ENCODE assay signal across 27 cellular contexts in the genomic region with DNA sequence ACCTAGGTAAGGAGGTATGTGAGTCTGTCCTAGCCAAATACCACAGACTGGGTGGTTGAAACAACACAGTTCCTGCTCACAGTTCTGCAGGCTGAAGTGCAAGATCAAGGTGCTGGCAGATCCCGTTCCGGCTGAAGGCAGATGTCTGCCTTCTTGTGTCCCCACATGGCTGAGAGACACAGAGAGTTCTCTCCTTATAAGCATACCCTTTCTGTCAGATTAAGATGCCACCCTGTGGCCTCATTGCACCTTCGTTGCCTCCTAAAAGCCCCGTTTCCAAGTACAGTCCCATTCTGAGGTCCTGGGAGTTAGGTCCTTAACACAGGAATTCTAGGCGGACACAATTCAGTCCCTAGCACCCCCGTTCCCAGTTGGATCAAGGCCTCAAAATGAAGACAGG. TPM values are rescaled to one million over a fixed set of nuclear protein-coding genes. Genes with fewer than 3 reads are reported as not detected.
DNase-seq lines count a peak whose midpoint lies in the region; ATAC-seq, FAIRE-seq and TF ChIP-seq lines count a peak whose summit lies in the region.
"Had no signal": no experiment of that assay in that cellular context is flagged by ENCODE, and none has a peak within 500 bp of the region (broad histone marks: within the 10 kb centered on the region; RNA-seq: fewer than 3 reads in every experiment).

No MANE protein-coding gene starts in this region.

- FAIRE-seq in HTR-8/SVneo (lab: Jason Lieb, UNC) (peak; percentile 76), astrocyte (lab: Jason Lieb, UNC) (no peak)
- FAIRE-seq: A549, D721Med, GM12878, GM12892, GM18507 had no signal

- H3K4me3 ChIP-seq in astrocyte (ENCODE audit: insufficient read depth, low read depth, low read length) (no peak overlapping the region), gastrocnemius medialis (no peak overlapping the region)
- H3K4me3 ChIP-seq: A549; BLaER1 treated with 17β-estradiol and CSF1 and Interleukin-3, amounts not matched to agents 10 nM and 100 nM; GM12878 had no signal

- H3K79me2 ChIP-seq in astrocyte (ENCODE audit: insufficient read depth, low read length) = peaks cover 12% of the 10 kb centered on the region

- H3K9me3 Mint-ChIP-seq in astrocyte (ENCODE audit: unreplicated experiment) (peaks cover 13% of the 10 kb centered on the region), endothelial cell (ENCODE audit: unreplicated experiment) (no peaks in the 10 kb centered on the region)
- H3K9me3 Mint-ChIP-seq: CD4-positive, alpha-beta T cell; CD8-positive, alpha-beta T cell had no signal

- peaks cover 27% of the 10 kb centered on the region for H3K36me3 Mint-ChIP-seq in astrocyte (ENCODE audit: low read depth, unreplicated experiment)
- peaks cover 14% of the 10 kb centered on the region for H3K36me3 Mint-ChIP-seq in endothelial cell (ENCODE audit: low read depth, unreplicated experiment)

- H3K27ac ChIP-seq in astrocyte (ENCODE audit: low read depth, low read length) (no peak overlapping the region), gastrocnemius medialis (no peak overlapping the region)
- H3K27ac ChIP-seq: 22Rv1; A549; BLaER1 treated with 17β-estradiol and CSF1 and Interleukin-3, amounts not matched to agents 10 nM and 100 nM; C4-2B had no signal

- no peak overlapping the region for H3K4me3 Mint-ChIP-seq in astrocyte (ENCODE audit: unreplicated experiment)
- peak overlapping the region; percentile 62 for H3K4me3 Mint-ChIP-seq in endothelial cell (ENCODE audit: unreplicated experiment)
- H3K4me3 Mint-ChIP-seq: B cell; CD4-positive, alpha-beta T cell; CD8-positive, alpha-beta T cell had no signal

- H3K9ac ChIP-seq in astrocyte (ENCODE audit: low read length) = no peak overlapping the region
- H3K9ac ChIP-seq: BLaER1 treated with 17β-estradiol and CSF1 and Interleukin-3, amounts not matched to agents 10 nM and 100 nM had no signal

- H3K4me1 Mint-ChIP-seq in astrocyte (ENCODE audit: low read depth, unreplicated experiment) = no peaks in the 10 kb centered on the region
- peaks cover 8% of the 10 kb centered on the region for H3K4me1 Mint-ChIP-seq in endothelial cell (ENCODE audit: unreplicated experiment)
- H3K4me1 Mint-ChIP-seq: B cell had no signal

- H3K9me3 ChIP-seq in astrocyte (ENCODE audit: insufficient read depth, low read depth, low read length) (peaks cover 5% of the 10 kb centered on the region), gastrocnemius medialis (no peaks in the 10 kb centered on the region)
- H3K9me3 ChIP-seq: Caco-2 had no signal

- TF ChIP-seq CTCF in astrocyte (IDR thresholded peaks at IDR 0.05; ENCODE audit: insufficient read depth, low read depth, low read length) = no peak
- TF ChIP-seq CTCF in endothelial cell (IDR thresholded peaks at IDR 0.05; ENCODE audit: unreplicated experiment) = no peak
- TF ChIP-seq CTCF in gastrocnemius medialis (IDR thresholded peaks at IDR 0.05 in 4 of 5, conservative IDR thresholded peaks at IDR 0.05 in 1 of 5) = no peak

- in situ Hi-C loops in gastrocnemius medialis (cut with MboI; ENCODE audit: low sequenced_read_pairs in 4 of 4) = loop anchor here in 1 of 4 donors (10.0 kb wide), 1 partner anchor 98 kb away; the partner anchor contains the start of gene DHRS7B

- no peak for TF ChIP-seq POLR2A in gastrocnemius medialis (IDR thresholded peaks at IDR 0.05)

- H3K27me3 ChIP-seq in astrocyte (ENCODE audit: insufficient read depth, low read length) = no peaks in the 10 kb centered on the region
- no peaks in the 10 kb centered on the region for H3K27me3 ChIP-seq in gastrocnemius medialis
- H3K27me3 ChIP-seq: BLaER1 treated with 17β-estradiol and CSF1 and Interleukin-3, amounts not matched to agents 10 nM and 100 nM had no signal

- peaks cover 14% of the 10 kb centered on the region for H4K20me1 ChIP-seq in astrocyte (ENCODE audit: insufficient read depth, low read length)

- H3K4me2 ChIP-seq in astrocyte (ENCODE audit: low read length) = no peak overlapping the region
- H3K4me2 ChIP-seq: A549; BLaER1 treated with 17β-estradiol and CSF1 and Interleukin-3, amounts not matched to agents 10 nM and 100 nM had no signal

- ATAC-seq in gastrocnemius medialis (peak; percentile 18 to 55), HG03095 (IDR thresholded peaks at IDR 0.05; ENCODE audit: unreplicated experiment) (no peak)
- ATAC-seq: A549; CD8-positive, alpha-beta T cell; GM12878 had no signal

- peak overlapping the region; percentile 34 for H3K27ac Mint-ChIP-seq in astrocyte (ENCODE audit: unreplicated experiment)
- H3K27ac Mint-ChIP-seq in endothelial cell (ENCODE audit: unreplicated experiment) = no peak overlapping the region
- H3K27ac Mint-ChIP-seq: B cell; CD4-positive, alpha-beta T cell; CD8-positive, alpha-beta T cell had no signal

- intact Hi-C loops in gastrocnemius medialis (cut with DNase I; ENCODE audit: low total_unique reads) = no loop called here

- H3K4me1 ChIP-seq in astrocyte (ENCODE audit: insufficient read depth, low read length) = no peaks in the 10 kb centered on the region
- peaks cover 4% of the 10 kb centered on the region in 2 donors for H3K4me1 ChIP-seq in gastrocnemius medialis
- H3K4me1 ChIP-seq: Caco-2 had no signal

- H3K36me3 ChIP-seq in astrocyte (ENCODE audit: insufficient read depth, low read length) = no peaks in the 10 kb centered on the region
- no peaks in the 10 kb centered on the region for H3K36me3 ChIP-seq in gastrocnemius medialis

- no peak overlapping the region for H2AFZ ChIP-seq in astrocyte (ENCODE audit: low read depth, low read length)

- no peaks in the 10 kb centered on the region for H3K27me3 Mint-ChIP-seq in astrocyte (ENCODE audit: low read depth, unreplicated experiment)
- H3K27me3 Mint-ChIP-seq in endothelial cell (ENCODE audit: unreplicated experiment) = no peaks in the 10 kb centered on the region
- H3K27me3 Mint-ChIP-seq: B cell; CD4-positive, alpha-beta T cell had no signal

- no peak for DNase-seq in HTR-8/SVneo (ENCODE audit: insufficient read length, low spot score)
- DNase-seq in astrocyte (ENCODE audit: low read depth) = no peak
- DNase-seq in endothelial cell (ENCODE audit: low spot score) = no peak
- no peak for DNase-seq in gastrocnemius medialis
- DNase-seq in medulla oblongata (ENCODE audit: extremely low spot score) = no peak
- DNase-seq in NCI-H1105 (lab: John Stamatoyannopoulos, UW) = no peak
- DNase-seq: AML-193; Caco-2; Calu3; CD4-positive, alpha-beta T cell; CD8-positive, alpha-beta T cell; DMS153; DMS53; DMS79; DND-41; EL; GDM1 had no signal

RNA-seq across cellular contexts. Expression of gene TMEM11, which starts 9.1 kb away (rescaled TPM):
- total RNA-seq in astrocyte (30.2 and 31.6 TPM in 2 replicates), endothelial cell (ENCODE audit: unreplicated experiment) (36.9 TPM), gastrocnemius medialis (100 to 1,000 TPM in 2 of 4 donors, 10 to 100 TPM in 2; 70.6 to 131 (median 90.9) TPM)

RNA-seq across cellular contexts. Expression of gene NATD1, which starts 30.1 kb away (rescaled TPM):
- total RNA-seq in astrocyte (7.1 and 7.9 TPM in 2 replicates), endothelial cell (ENCODE audit: unreplicated experiment) (30.3 TPM), gastrocnemius medialis (10 to 100 TPM; 10.1 to 21.2 (median 15.5) TPM)
